In the genomic region with DNA sequence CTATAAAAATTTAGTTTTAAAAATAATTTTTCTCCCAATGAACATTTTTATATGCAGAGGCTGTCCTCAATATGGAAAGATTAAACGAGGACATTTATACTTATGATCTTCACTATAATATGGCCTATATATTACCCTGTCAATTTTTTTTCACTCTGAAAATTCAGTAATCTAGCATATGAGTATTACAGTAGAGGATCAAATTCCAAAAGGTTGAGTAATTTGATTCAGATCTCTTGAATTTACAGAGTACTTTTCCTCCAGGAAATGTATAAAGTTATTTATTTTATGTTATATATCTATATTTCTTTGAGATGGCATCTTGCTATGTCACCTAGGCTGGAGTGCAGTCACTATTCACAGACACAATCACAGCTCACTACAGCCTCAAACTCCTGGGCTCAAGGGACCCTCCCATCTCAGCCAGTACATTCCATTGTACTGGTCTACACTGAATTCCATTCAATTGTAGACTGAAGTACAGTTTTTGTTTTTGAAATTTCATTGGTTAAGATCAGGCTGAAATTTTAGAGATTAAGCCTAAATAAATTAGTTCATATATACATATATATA, we compare ENCODE assay signal across 24 cellular contexts.
"Had no signal": no experiment of that assay in that cellular context is flagged by ENCODE, and none has a peak within 500 bp of the region (broad histone marks: within the 10 kb centered on the region; RNA-seq: fewer than 3 reads in every experiment).

No MANE protein-coding gene starts in this region.

- ATAC-seq: activated CD4-positive, CD25-positive, alpha-beta regulatory T cell treated with anti-CD3 and anti-CD28 coated beads, Interleukin-2, amount 50 U/mL, for 24 hours; activated CD8-positive, alpha-beta memory T cell treated with anti-CD3 and anti-CD28 coated beads, Interleukin-2, amount 10 ng/mL, durations not matched to agents 7 days and 5 days; activated CD8-positive, alpha-beta T cell treated with anti-CD3 and anti-CD28 coated beads for 36 hours; left ventricle myocardium superior; pancreas; psoas muscle; stimulated activated naive CD8-positive, alpha-beta T cell treated with anti-CD3 and anti-CD28 coated beads, Interleukin-15, Interleukin-2, amounts not matched to agents 100 U/mL and 50 U/mL, for 24 hours had no signal

- H3K27me3 Mint-ChIP-seq: activated CD4-positive, alpha-beta T cell treated with anti-CD3 and anti-CD28 coated beads, Interleukin-2, amount 10 ng/mL, durations not matched to agents 24 days and 14 days; activated CD8-positive, alpha-beta memory T cell treated with anti-CD3 and anti-CD28 coated beads, Interleukin-2, amount 10 ng/mL, durations not matched to agents 7 days and 5 days; activated CD8-positive, alpha-beta T cell treated with anti-CD3 and anti-CD28 coated beads for 36 hours; activated naive CD4-positive, alpha-beta T cell treated with anti-CD3 and anti-CD28 coated beads, Interleukin-2, amount 10 ng/mL, durations not matched to agents 7 days and 5 days; brain had no signal

- H3K4me1 ChIP-seq: pancreas, psoas muscle, right atrium auricular region, upper lobe of left lung had no signal

- H3K4me3 Mint-ChIP-seq: activated CD4-positive, alpha-beta T cell treated with anti-CD3 and anti-CD28 coated beads, Interleukin-2, amount 10 ng/mL, durations not matched to agents 24 days and 14 days; activated CD8-positive, alpha-beta memory T cell treated with anti-CD3 and anti-CD28 coated beads, Interleukin-2, amount 10 ng/mL, durations not matched to agents 7 days and 5 days; activated CD8-positive, alpha-beta T cell treated with anti-CD3 and anti-CD28 coated beads for 36 hours; activated naive CD4-positive, alpha-beta T cell treated with anti-CD3 and anti-CD28 coated beads, Interleukin-2, amount 10 ng/mL, durations not matched to agents 7 days and 5 days; brain; nephron; T-helper 2 cell treated with Interferon-gamma antibody and Interleukin-4, amounts not matched to agents 5 μg/mL and 100 μg/mL, for 36 hours had no signal

- H3K36me3 ChIP-seq: pancreas had no signal

- H3K4me1 Mint-ChIP-seq: activated CD4-positive, alpha-beta T cell treated with anti-CD3 and anti-CD28 coated beads, Interleukin-2, amount 10 ng/mL, durations not matched to agents 24 days and 14 days; activated CD8-positive, alpha-beta memory T cell treated with anti-CD3 and anti-CD28 coated beads, Interleukin-2, amount 10 ng/mL, durations not matched to agents 7 days and 5 days; activated naive CD4-positive, alpha-beta T cell treated with anti-CD3 and anti-CD28 coated beads, Interleukin-2, amount 10 ng/mL, durations not matched to agents 7 days and 5 days; brain; nephron had no signal

- H3K79me2 ChIP-seq: hepatocyte had no signal

- H3K4me3 ChIP-seq: hepatocyte, pancreas, psoas muscle, right atrium auricular region, upper lobe of left lung had no signal

- H3K9me3 Mint-ChIP-seq: activated CD4-positive, alpha-beta T cell treated with anti-CD3 and anti-CD28 coated beads, Interleukin-2, amount 10 ng/mL, durations not matched to agents 24 days and 14 days; activated CD8-positive, alpha-beta T cell treated with anti-CD3 and anti-CD28 coated beads for 36 hours; activated naive CD4-positive, alpha-beta T cell treated with anti-CD3 and anti-CD28 coated beads, Interleukin-2, amount 10 ng/mL, durations not matched to agents 7 days and 5 days; brain; nephron; T-helper 2 cell treated with Interferon-gamma antibody and Interleukin-4, amounts not matched to agents 5 μg/mL and 100 μg/mL, for 36 hours had no signal

- H3K4me2 ChIP-seq: hepatocyte had no signal

- H3K27me3 ChIP-seq: hepatocyte, pancreas, right atrium auricular region, upper lobe of left lung had no signal

- H3K27ac ChIP-seq: hepatocyte, pancreas, psoas muscle, right atrium auricular region, upper lobe of left lung, VCaP had no signal

- DNase-seq: activated CD4-positive, alpha-beta T cell treated with anti-CD3 and anti-CD28 coated beads, Interleukin-2, amount 10 ng/mL, durations not matched to agents 24 days and 14 days; activated CD8-positive, alpha-beta memory T cell treated with anti-CD3 and anti-CD28 coated beads, Interleukin-2, amount 10 ng/mL, durations not matched to agents 7 days and 5 days; activated CD8-positive, alpha-beta T cell treated with anti-CD3 and anti-CD28 coated beads for 36 hours; activated effector memory CD4-positive, alpha-beta T cell treated with anti-CD3 and anti-CD28 coated beads, Interleukin-2, amount 50 U/mL, for 16 hours; activated naive CD4-positive, alpha-beta T cell treated with anti-CD3 and anti-CD28 coated beads, Interleukin-2, amount 10 ng/mL, durations not matched to agents 7 days and 5 days; activated T-cell treated with anti-CD3 and anti-CD28 coated beads for 4 hours; dermis blood vessel endothelial cell; effector CD8-positive, alpha-beta T cell; glutamatergic neuron; left ventricle myocardium superior; mammary epithelial cell; pancreas; psoas muscle; stimulated activated CD4-positive, alpha-beta T cell treated with anti-CD3 and anti-CD28 coated beads, Interleukin-12 subunit alpha, Interleukin-12 subunit beta, amount 100 ng/mL, for 4 hours; stimulated activated CD4-positive, alpha-beta T cell treated with anti-CD3 and anti-CD28 coated beads, Interleukin-4, amount 100 ng/mL, for 4 hours; stimulated activated naive CD8-positive, alpha-beta T cell treated with anti-CD3 and anti-CD28 coated beads, Interleukin-15, Interleukin-2, amounts not matched to agents 100 U/mL and 50 U/mL, for 24 hours; upper lobe of left lung had no signal

- H3K27ac Mint-ChIP-seq: activated CD4-positive, alpha-beta T cell treated with anti-CD3 and anti-CD28 coated beads, Interleukin-2, amount 10 ng/mL, durations not matched to agents 24 days and 14 days; activated CD8-positive, alpha-beta memory T cell treated with anti-CD3 and anti-CD28 coated beads, Interleukin-2, amount 10 ng/mL, durations not matched to agents 7 days and 5 days; activated CD8-positive, alpha-beta T cell treated with anti-CD3 and anti-CD28 coated beads for 36 hours; activated naive CD4-positive, alpha-beta T cell treated with anti-CD3 and anti-CD28 coated beads, Interleukin-2, amount 10 ng/mL, durations not matched to agents 7 days and 5 days; brain; nephron; T-helper 2 cell treated with Interferon-gamma antibody and Interleukin-4, amounts not matched to agents 5 μg/mL and 100 μg/mL, for 36 hours had no signal

- H3K9me3 ChIP-seq: pancreas, psoas muscle, right atrium auricular region, upper lobe of left lung had no signal

- H2AFZ ChIP-seq: hepatocyte had no signal
